ENCODE assay signal across 8 cellular contexts in genomic region chr5:72523960-72524582, GRCh38. TPM values are rescaled to one million over a fixed set of nuclear protein-coding genes. Genes with fewer than 3 reads are reported as not detected.
DNase-seq lines count a peak whose midpoint lies in the region; ATAC-seq and TF ChIP-seq lines count a peak whose summit lies in the region.

No MANE protein-coding gene starts in this region.

- peaks cover 17% of the 10 kb centered on the region for H3K9me3 Mint-ChIP-seq in MCF 10A (ENCODE audit: unreplicated experiment)

- peaks cover 12% of the 10 kb centered on the region for H3K4me1 Mint-ChIP-seq in MCF 10A (ENCODE audit: insufficient read depth, unreplicated experiment)

- WGBS in right lobe of liver (ENCODE audit: insufficient coverage, low coverage, low lambda C conversion rate, missing lambda C conversion rate) = 42% methylated on average over 3 of the region's 3 CpGs

- H3K27ac Mint-ChIP-seq in MCF 10A (ENCODE audit: low read depth, unreplicated experiment) = no peak overlapping the region

- peak; percentile 53 for ATAC-seq in GM19467 (IDR thresholded peaks at IDR 0.05; ENCODE audit: unreplicated experiment)
- peak in 3 of 4 donors; percentile 61 to 66 (median 64) for ATAC-seq in right lobe of liver
- ATAC-seq in HG03432 (IDR thresholded peaks at IDR 0.05; ENCODE audit: unreplicated experiment) = no peak
- no peak for ATAC-seq in GM21390 (IDR thresholded peaks at IDR 0.05; ENCODE audit: unreplicated experiment)

- peak; percentile 58 for TF ChIP-seq CTCF in BE2C (IDR thresholded peaks at IDR 0.05; ENCODE audit: low read depth, low read length)
- TF ChIP-seq CTCF in MCF 10A (IDR thresholded peaks at IDR 0.05; ENCODE audit: unreplicated experiment) = peak; percentile 67
- TF ChIP-seq CTCF in right lobe of liver (IDR thresholded peaks at IDR 0.05) = peak; percentile 30 to 43 (median 41)

- H3K4me1 ChIP-seq in BE2C = no peaks in the 10 kb centered on the region
- H3K4me1 ChIP-seq in right lobe of liver = no peaks in the 10 kb centered on the region

- H3K27ac ChIP-seq in right lobe of liver = no peak overlapping the region

- no peaks in the 10 kb centered on the region for H3K36me3 Mint-ChIP-seq in MCF 10A (ENCODE audit: insufficient read depth, unreplicated experiment)

- no peak overlapping the region for H3K4me3 Mint-ChIP-seq in MCF 10A (ENCODE audit: unreplicated experiment)

- no peak for TF ChIP-seq POLR2A in right lobe of liver (IDR thresholded peaks at IDR 0.05)

- intact Hi-C loops in MCF 10A (cut with micrococcal nuclease) (loop anchor here (1.0 to 2.0 kb wide), 2 partner anchors 158 to 295 kb away; no protein-coding TSS in a partner anchor), right lobe of liver (cut with DNase I) (no loop called here)

- POLR2A ChIA-PET in MCF 10A (lab: Yijun Ruan, JAX) = interaction anchor here (0.6 to 6.5 kb wide), 22 partner anchors 21 to 319 kb away, joined by 3 to 74 read pairs (median 4); partner anchors contain the start of genes MRPS27, PTCD2 and TNPO1

- H3K4me3 ChIP-seq in BE2C (ENCODE audit: low read depth, low read length) = no peak overlapping the region
- H3K4me3 ChIP-seq in right lobe of liver = no peak overlapping the region

- no peak for DNase-seq in BE2C
- peak; percentile 43 for DNase-seq in NCI-H446 treated with DMSO at 0.1 percent for 48 hours (lab: John Stamatoyannopoulos, UW)
- peak; percentile 78 for DNase-seq in MCF 10A (ENCODE audit: unreplicated experiment)
- no peak for DNase-seq in right lobe of liver
- DNase-seq in putamen (ENCODE audit: low spot score) = no peak

- H3K36me3 ChIP-seq in BE2C = no peaks in the 10 kb centered on the region
- no peaks in the 10 kb centered on the region for H3K36me3 ChIP-seq in right lobe of liver

- H3K27me3 ChIP-seq in BE2C (no peaks in the 10 kb centered on the region), right lobe of liver (no peaks in the 10 kb centered on the region)

- no peaks in the 10 kb centered on the region for H3K27me3 Mint-ChIP-seq in MCF 10A (ENCODE audit: insufficient read depth, unreplicated experiment)

- H3K9me3 ChIP-seq in BE2C (no peaks in the 10 kb centered on the region), right lobe of liver (no peaks in the 10 kb centered on the region)

- CTCF ChIA-PET in MCF 10A (lab: Yijun Ruan, JAX) = interaction anchor here (0.6 to 5.7 kb wide), 38 partner anchors 10 to 318 kb away, joined by 3 to 124 read pairs (median 5); no protein-coding TSS in a partner anchor

- BruUV-seq in MCF 10A (replicated peaks; lab: Mats Ljungman, UMichigan) = no TSS peak

RNA-seq across cellular contexts. Expression of gene ZNF366, which starts 16.9 kb away (rescaled TPM):
- not detected for polyA plus RNA-seq in BE2C (2012; ENCODE audit: insufficient read depth, insufficient read length, low read depth)
- total RNA-seq in MCF 10A (2022) (not detected in 2 replicates), right lobe of liver (1 to 10 TPM in 3 of 6 experiments, under 1 TPM in 3; 0.77 to 2.3 (median 1.2) TPM)

Comparison
In these comparisons a context has a peak if more than half of its experiments do, and no peak if none do; other contexts are left out.
1. DNase-seq: peak in NCI-H446 treated with DMSO at 0.1 percent for 48 hours (single experiment) and MCF 10A (single experiment); none in BE2C (single experiment), right lobe of liver (0 of 3) and putamen (single experiment).
2. ATAC-seq: peak in GM19467 (single experiment) and right lobe of liver (3 of 4); none in HG03432 (single experiment) and GM21390 (single experiment).
3. Peak in every context shown above with its lines, with median percentiles within 50 percentile points of each other: CTCF ChIP-seq.